In genomic region chr11:85712953-85713352, GRCh38 we compare ENCODE assay signal across 24 cellular contexts.
DNase-seq lines count a peak whose midpoint lies in the region; ATAC-seq, FAIRE-seq and TF ChIP-seq lines count a peak whose summit lies in the region.
"Had no signal": no experiment of that assay in that cellular context is flagged by ENCODE, and none has a peak within 500 bp of the region (broad histone marks: within the 10 kb centered on the region; RNA-seq: fewer than 3 reads in every experiment).

No MANE protein-coding gene starts in this region.

- no peak for ATAC-seq in SK-N-SH treated with all-trans-retinoic acid at 6 μM for 48 hours
- ATAC-seq in GM21723 (IDR thresholded peaks at IDR 0.05; ENCODE audit: unreplicated experiment), result no peak
- ATAC-seq: K562, Right ventricle myocardium inferior had no signal

- DNase-seq in H54 (ENCODE audit: insufficient read length, low spot score) (no peak), foreskin melanocyte (peak; percentile 81), NCI-H1092 treated with DMSO at 0.1 percent for 48 hours (lab: John Stamatoyannopoulos, UW) (no peak), HUDEP-2 (lab: John Stamatoyannopoulos, UW; ENCODE audit: unreplicated experiment in 76 of 76) (no peak), NCI-H2227 (lab: John Stamatoyannopoulos, UW; ENCODE audit: unreplicated experiment) (no peak)
- DNase-seq: AML-193; C1 segment of cervical spinal cord; CD8-positive, alpha-beta memory T cell; DMS53; EL; GF-D8; H9; MG63; NCI-H1417 treated with DMSO at 0.1 percent for 48 hours; NCI-H187 treated with DMSO at 0.1 percent for 48 hours; NCI-H2107; NCI-H510A treated with DMSO at 0.1 percent for 48 hours; NCI-H748 treated with DMSO at 0.1 percent for 48 hours; NK-92 treated with Interleukin-12 subunit alpha and Interleukin-12 subunit beta, amount 100 ng/mL, for 24 hours; SW 1271 had no signal

- no peak for TF ChIP-seq POLR2A in H54 (IDR thresholded peaks at IDR 0.05; ENCODE audit: low read depth, low read length)

- peak; percentile 55 for FAIRE-seq in H54 (lab: Jason Lieb, UNC)
- FAIRE-seq: K562 had no signal

TF ChIP-seq in SK-N-SH treated with all-trans-retinoic acid at 6 μM for 48 hours, 23 proteins besides CTCF, POLR2A, EP300 and RAD21:
- TF ChIP-seq ISL1 (CRISPR knock-in tag; IDR thresholded peaks at IDR 0.05), result peak; percentile 15; the same call in 1 of the 2 replicates
- TF ChIP-seq RARB (CRISPR knock-in tag; IDR thresholded peaks at IDR 0.05), result no peak
